In the genomic region with DNA sequence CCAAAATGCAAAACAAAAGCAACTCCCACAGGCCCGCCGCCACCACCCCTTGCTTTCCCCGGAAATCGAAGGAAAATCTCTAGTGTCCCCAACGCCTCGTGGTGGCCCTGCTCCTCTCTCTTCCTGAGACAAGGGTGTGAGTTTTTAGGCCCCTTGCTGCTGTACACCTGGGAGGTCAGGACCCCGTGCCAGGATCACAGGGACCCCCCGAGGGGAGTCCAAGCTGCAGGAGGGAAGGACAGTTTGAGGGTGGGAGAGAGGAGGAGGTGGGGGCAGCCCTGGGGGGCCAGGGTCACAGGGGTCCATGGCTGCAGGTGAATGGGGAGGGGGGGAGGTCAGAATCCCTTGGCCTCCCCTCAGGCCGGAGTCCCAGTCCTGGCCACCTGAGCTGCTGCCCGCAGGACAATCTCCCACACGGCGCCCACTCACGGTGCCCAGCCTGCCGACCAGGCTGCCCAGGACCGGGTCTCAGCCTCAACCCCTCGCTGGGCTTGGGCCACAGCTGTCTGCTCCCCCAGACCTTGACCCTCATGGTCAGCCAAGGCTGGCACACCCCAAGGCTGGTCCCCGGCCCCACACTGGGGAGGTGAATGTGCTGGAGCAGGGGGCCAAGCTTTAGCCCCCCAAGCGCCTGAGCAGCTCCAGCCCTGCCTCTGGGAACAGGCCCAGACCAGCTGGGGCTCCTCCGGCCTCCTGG, we compare ENCODE assay signal across 8 cellular contexts. TPM values are rescaled to one million over a fixed set of nuclear protein-coding genes. Genes with fewer than 3 reads are reported as not detected.
DNase-seq lines count a peak whose midpoint lies in the region; ATAC-seq and TF ChIP-seq lines count a peak whose summit lies in the region.

No MANE protein-coding gene starts in this region.

- H3K36me3 ChIP-seq in BLaER1 treated with 17β-estradiol and CSF1 and Interleukin-3, amounts not matched to agents 10 nM and 100 nM: peaks cover 0 to 8% (median 5%) of the 10 kb centered on the region in 11 experiments; a peak in 12 of 22 replicates
- H3K36me3 ChIP-seq in Karpas-422 (ENCODE audit: insufficient read depth, low read length) (no peaks in the 10 kb centered on the region), esophagus muscularis mucosa (peaks cover 0 to 16% (median 0%) of the 10 kb centered on the region in 4 donors)

- H3K9me3 Mint-ChIP-seq in nephron progenitor cell: no peaks in the 10 kb centered on the region

- no peak overlapping the region for H3K4me3 ChIP-seq in BLaER1 treated with 17β-estradiol and CSF1 and Interleukin-3, amounts not matched to agents 10 nM and 100 nM
- H3K4me3 ChIP-seq in Karpas-422 (ENCODE audit: low read length) (peak overlapping the region; percentile 31; the same call in 1 of the 2 replicates), esophagus muscularis mucosa (peak overlapping the region; percentile 11 to 46 (median 36))

- TF ChIP-seq POLR2A in esophagus muscularis mucosa (IDR thresholded peaks at IDR 0.05; ENCODE audit: low read depth): no peak

- H3K4me2 ChIP-seq in BLaER1 treated with 17β-estradiol and CSF1 and Interleukin-3, amounts not matched to agents 10 nM and 100 nM: peak overlapping the region in 10 of 11 experiments; percentile 5 to 63 (median 42); a peak in 15 of 22 replicates
- H3K4me2 ChIP-seq in Karpas-422 (ENCODE audit: low read depth, low read length, poor library complexity, severe bottlenecking): peak overlapping the region; percentile 61

- ATAC-seq in HG03196 (IDR thresholded peaks at IDR 0.05; ENCODE audit: unreplicated experiment): no peak

- H3K4me3 Mint-ChIP-seq in nephron progenitor cell: peak overlapping the region; percentile 44

- no peak for DNase-seq in Karpas-422
- no peak for DNase-seq in esophagus muscularis mucosa (ENCODE audit: extremely low spot score)
- DNase-seq in nephron progenitor cell: no peak
- DNase-seq in GM20000 (ENCODE audit: low spot score): no peak
- no peak for DNase-seq in HuH-7 (ENCODE audit: low spot score)
- no peak for DNase-seq in occipital lobe (lab: John Stamatoyannopoulos, UW)

- H3K27ac Mint-ChIP-seq in nephron progenitor cell: peak overlapping the region; percentile 98

- peak overlapping the region in 2 of 11 experiments; percentile 5 to 39; a peak in 2 of 22 replicates for H3K9ac ChIP-seq in BLaER1 treated with 17β-estradiol and CSF1 and Interleukin-3, amounts not matched to agents 10 nM and 100 nM
- H3K9ac ChIP-seq in Karpas-422 (ENCODE audit: low read length): peak overlapping the region; percentile 53

- no peak for TF ChIP-seq CTCF in esophagus muscularis mucosa (IDR thresholded peaks at IDR 0.05)
- TF ChIP-seq CTCF in nephron progenitor cell (IDR thresholded peaks at IDR 0.05): no peak
- no peak for TF ChIP-seq CTCF in GM20000 (IDR thresholded peaks at IDR 0.05; ENCODE audit: extremely low read depth, missing control alignments)

- intact Hi-C loops in esophagus muscularis mucosa (cut with DNase I): loop anchor here (5.0 to 10.0 kb wide), 2 partner anchors 92 to 229 kb away; no protein-coding TSS in a partner anchor

- no peaks in the 10 kb centered on the region for H3K36me3 Mint-ChIP-seq in nephron progenitor cell (ENCODE audit: low read depth)

- H3K27me3 Mint-ChIP-seq in nephron progenitor cell (ENCODE audit: low read depth, poor library complexity): peaks cover 9% of the 10 kb centered on the region

- H2AFZ ChIP-seq in Karpas-422 (ENCODE audit: low read length): no peak overlapping the region

- no peaks in the 10 kb centered on the region for H3K9me3 ChIP-seq in BLaER1 treated with 17β-estradiol and CSF1 and Interleukin-3, amounts not matched to agents 10 nM and 100 nM (replicated peaks in 1 of 11)
- H3K9me3 ChIP-seq in Karpas-422 (ENCODE audit: low read length) (no peaks in the 10 kb centered on the region), esophagus muscularis mucosa (no peaks in the 10 kb centered on the region)

- H3K4me1 ChIP-seq in BLaER1 treated with 17β-estradiol and CSF1 and Interleukin-3, amounts not matched to agents 10 nM and 100 nM: peaks cover 0 to 39% (median 34%) of the 10 kb centered on the region in 10 experiments; a peak in 18 of 20 replicates
- H3K4me1 ChIP-seq in Karpas-422 (ENCODE audit: low read length) (peaks cover 26% of the 10 kb centered on the region), esophagus muscularis mucosa (peaks cover 47 to 96% (median 95%) of the 10 kb centered on the region in 4 donors)

- H3K9me2 ChIP-seq in Karpas-422 (replicated peaks; ENCODE audit: insufficient read depth, low read length): no peaks in the 10 kb centered on the region

- H3K27me3 ChIP-seq in BLaER1 treated with 17β-estradiol and CSF1 and Interleukin-3, amounts not matched to agents 10 nM and 100 nM: peaks cover 0 to 48% (median 7%) of the 10 kb centered on the region in 11 experiments; a peak in 12 of 22 replicates
- H3K27me3 ChIP-seq in Karpas-422 (ENCODE audit: low read length): no peaks in the 10 kb centered on the region
- H3K27me3 ChIP-seq in esophagus muscularis mucosa: no peaks in the 10 kb centered on the region

- peaks cover 20% of the 10 kb centered on the region for H3K4me1 Mint-ChIP-seq in nephron progenitor cell

- TF ChIP-seq EP300 in esophagus muscularis mucosa (IDR thresholded peaks at IDR 0.05): no peak

- WGBS in esophagus muscularis mucosa: 7% methylated on average over 9 of the region's 19 CpGs

- no peaks in the 10 kb centered on the region for H3K79me2 ChIP-seq in Karpas-422 (ENCODE audit: low read length)

- H3K27ac ChIP-seq in BLaER1 treated with 17β-estradiol and CSF1 and Interleukin-3, amounts not matched to agents 10 nM and 100 nM: peak overlapping the region in 3 of 11 experiments; percentile 25 to 53 (median 48); a peak in 3 of 22 replicates
- H3K27ac ChIP-seq in Karpas-422 (ENCODE audit: low read length): no peak overlapping the region
- peak overlapping the region; percentile 75 to 81 (median 76) for H3K27ac ChIP-seq in esophagus muscularis mucosa (replicated peaks in 1 of 4)

- H4K20me1 ChIP-seq in BLaER1 treated with 17β-estradiol and CSF1 and Interleukin-3, amounts not matched to agents 10 nM and 100 nM: peaks cover 0 to 91% (median 65%) of the 10 kb centered on the region in 11 experiments; a peak in 16 of 22 replicates
- peaks cover 40% of the 10 kb centered on the region for H4K20me1 ChIP-seq in Karpas-422 (ENCODE audit: insufficient read depth, low read depth, low read length)

RNA-seq across cellular contexts. Expression of a gene that starts 19.9 kb away (rescaled TPM):
- total RNA-seq in Karpas-422 (2014; rRNA removed; shearing (Covaris generic); ENCODE audit: low replicate concordance): 1.6 and 1.8 TPM in 2 replicates
- total RNA-seq in esophagus muscularis mucosa (10 to 100 TPM; 19.5 to 45.7 (median 34.5) TPM), occipital lobe (16.2 TPM)

Comparison
In these comparisons a context has a peak if more than half of its experiments do, and no peak if none do; other contexts are left out.
1. H3K4me3 ChIP-seq: peak in Karpas-422 (single experiment) and esophagus muscularis mucosa (4 of 4); none in BLaER1 treated with 17β-estradiol and CSF1 and Interleukin-3, amounts not matched to agents 10 nM and 100 nM (0 of 10).